Comparison of ENCODE assay signal across 8 cellular contexts in the genomic region with DNA sequence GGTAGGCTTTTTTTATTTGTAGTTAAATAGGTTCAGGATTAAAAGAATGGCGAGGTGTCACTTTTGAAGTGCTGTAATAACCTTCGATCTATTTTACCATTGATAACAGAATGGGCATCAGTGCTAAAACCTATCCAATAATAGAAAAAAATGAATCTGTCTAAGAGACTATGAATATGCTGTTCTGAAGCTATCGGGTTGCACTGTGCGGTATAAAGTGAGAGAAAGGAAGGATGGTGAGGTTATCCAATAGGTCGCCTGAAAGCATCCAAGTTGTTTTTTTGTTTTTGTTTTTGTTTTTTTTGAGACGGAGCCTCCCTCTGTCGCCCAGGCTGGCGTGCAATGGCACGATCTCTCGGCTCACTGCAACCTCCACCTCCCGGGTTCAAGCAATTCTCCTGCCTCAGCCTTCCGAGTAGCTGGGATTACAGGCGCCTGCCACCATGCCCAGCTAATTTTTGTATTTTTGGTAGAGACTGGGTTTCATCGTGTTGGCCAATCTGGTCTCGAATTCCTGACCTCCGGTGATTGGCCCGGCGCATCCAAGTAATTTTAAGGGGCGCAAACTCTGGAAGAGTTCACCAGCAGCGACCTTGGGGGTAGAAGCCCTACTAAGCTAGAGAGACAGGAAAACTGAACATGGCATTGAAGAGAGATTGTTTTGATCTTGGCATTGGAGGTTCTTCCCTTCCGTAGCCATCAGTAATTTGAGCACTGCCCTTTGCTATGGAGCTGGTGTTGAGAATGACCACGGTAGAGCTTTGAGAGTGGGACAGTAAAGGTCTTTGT. TPM values are rescaled to one million over a fixed set of nuclear protein-coding genes. Genes with fewer than 3 reads are reported as not detected.
A peak's percentile ranks its signal among the peaks of the same experiment; 100 is the strongest.
DNase-seq lines count a peak whose midpoint lies in the region; ATAC-seq and TF ChIP-seq lines count a peak whose summit lies in the region.

No MANE protein-coding gene starts in this region.

- H3K79me2 ChIP-seq in neural cell (replicated peaks; ENCODE audit: insufficient read depth, low read length): no peaks in the 10 kb centered on the region

- no peak for TF ChIP-seq RAD21 in neural cell (conservative IDR thresholded peaks at IDR 0.05)

- H4K20me1 ChIP-seq in neural cell (ENCODE audit: insufficient read depth): no peaks in the 10 kb centered on the region

- H3K9me3 ChIP-seq in HAP-1 (no peaks in the 10 kb centered on the region), neural cell (ENCODE audit: low read length) (no peaks in the 10 kb centered on the region)

- H3K9ac ChIP-seq in neural cell (ENCODE audit: low read length): peak overlapping the region; percentile 72

- H3K4me1 ChIP-seq in HAP-1: peaks cover 5% of the 10 kb centered on the region

- peak overlapping the region; percentile 92 for H3K27ac ChIP-seq in VCaP
- peak overlapping the region; percentile 75 for H3K27ac ChIP-seq in neural cell (ENCODE audit: low read length)

- H3F3A ChIP-seq in neural cell (ENCODE audit: insufficient read depth, low read length, poor library complexity, severe bottlenecking): peaks cover 7% of the 10 kb centered on the region

- H3K27me3 ChIP-seq in HAP-1 (ENCODE audit: low read depth) (no peaks in the 10 kb centered on the region), neural cell (ENCODE audit: insufficient read depth, low read depth, low read length) (no peaks in the 10 kb centered on the region)

- H2AFZ ChIP-seq in neural cell (ENCODE audit: low read depth, low read length): peak overlapping the region; percentile 83

- no peak for TF ChIP-seq CTCF in VCaP (conservative IDR thresholded peaks at IDR 0.05)
- no peak for TF ChIP-seq CTCF in fibroblast of pulmonary artery (IDR thresholded peaks at IDR 0.05; ENCODE audit: low read length, missing control alignments)
- TF ChIP-seq CTCF in neural cell (IDR thresholded peaks at IDR 0.05; ENCODE audit: poor library complexity, severe bottlenecking): no peak
- TF ChIP-seq CTCF in GM13977 (IDR thresholded peaks at IDR 0.05; ENCODE audit: extremely low read depth, insufficient read depth, missing control alignments): no peak

- peak overlapping the region; percentile 39 for H3K4me3 ChIP-seq in HAP-1
- H3K4me3 ChIP-seq in fibroblast of pulmonary artery (replicated peaks; ENCODE audit: low read depth, low read length): peak overlapping the region; percentile 64
- H3K4me3 ChIP-seq in neural cell (ENCODE audit: low read length): peak overlapping the region; percentile 67

- ATAC-seq in GM21786 (IDR thresholded peaks at IDR 0.05; ENCODE audit: unreplicated experiment): no peak

- H3K36me3 ChIP-seq in HAP-1 (replicated peaks) (no peaks in the 10 kb centered on the region), neural cell (ENCODE audit: insufficient read depth, low read length) (no peaks in the 10 kb centered on the region)

- DNase-seq in DMS153 treated with DMSO at 0.1 percent for 48 hours (lab: John Stamatoyannopoulos, UW; ENCODE audit: unreplicated experiment) (peak; percentile 70), HAP-1 (ENCODE audit: low spot score in 2 of 2) (peak; percentile 57 to 74), NCI-H1930 (lab: John Stamatoyannopoulos, UW) (peak; percentile 56 to 62), fibroblast of pulmonary artery (ENCODE audit: low read depth) (peak; percentile 64), GM13977 (ENCODE audit: low spot score) (no peak)

- H3K9me2 ChIP-seq in neural cell (ENCODE audit: insufficient read depth, low read length): no peaks in the 10 kb centered on the region

- H3K4me2 ChIP-seq in neural cell (ENCODE audit: low read length): peak overlapping the region; percentile 79

- in situ Hi-C loops in HAP-1 (cut with MboI; ENCODE audit: low sequenced_read_pairs): loop anchor here (25.0 kb wide), 2 partner anchors 345 to 645 kb away; partner anchors contain the start of genes ETNK2, REN and SNRPE
- in situ Hi-C loops in GM13977 (cut with MboI; ENCODE audit: low pct_unique_long_range_greater_than_20kb, low sequenced_read_pairs, unreplicated experiment): no loop called here

- no peak for TF ChIP-seq EP300 in neural cell (conservative IDR thresholded peaks at IDR 0.05; ENCODE audit: poor library complexity, severe bottlenecking)

TF ChIP-seq in neural cell, 6 proteins besides CTCF, POLR2A, EP300 and RAD21:
- TF ChIP-seq EZH2 (IDR thresholded peaks at IDR 0.05; ENCODE audit: borderline replicate concordance, insufficient read depth, low read length, poor library complexity, severe bottlenecking) (no peak), MXI1 (conservative IDR thresholded peaks at IDR 0.05; ENCODE audit: poor library complexity, severe bottlenecking) (peak; percentile 59)

RNA-seq across cellular contexts. Expression of gene MDM4, which starts 8.7 kb away (rescaled TPM):
- polyA plus RNA-seq in neural cell: 36.8 and 40.5 TPM in 2 replicates
- 65.7 and 83.3 TPM in 2 replicates for polyA minus RNA-seq in neural cell

RNA-seq across cellular contexts. Expression of gene PIK3C2B, which starts 12.9 kb away (rescaled TPM):
- 23.7 and 28.7 TPM in 2 replicates for polyA plus RNA-seq in neural cell
- 50.8 and 52.6 TPM in 2 replicates for polyA minus RNA-seq in neural cell
